ENCODE assay signal across 8 cellular contexts in the genomic region with DNA sequence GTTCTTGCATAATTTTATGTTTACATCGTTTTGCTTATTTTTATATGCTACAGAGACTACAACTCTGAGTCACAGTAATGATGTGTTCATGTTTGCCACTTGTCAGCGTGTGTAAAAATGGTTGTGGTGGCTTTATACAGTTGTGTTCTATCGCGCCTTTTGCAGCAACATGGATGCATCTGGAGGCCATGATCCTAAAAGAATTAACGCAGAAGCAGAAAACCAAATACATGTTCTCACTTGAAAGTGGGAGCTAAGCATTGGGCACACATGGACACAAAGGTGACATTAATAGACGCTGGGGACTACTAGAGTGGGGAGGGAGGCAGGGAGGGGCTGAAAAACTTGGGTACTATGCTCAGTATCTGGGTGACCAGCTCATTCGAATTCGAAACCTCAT. TPM values are rescaled to one million over a fixed set of nuclear protein-coding genes. Genes with fewer than 3 reads are reported as not detected.
DNase-seq lines count a peak whose midpoint lies in the region; ATAC-seq and TF ChIP-seq lines count a peak whose summit lies in the region.

No MANE protein-coding gene starts in this region.

- H3K4me1 ChIP-seq in neural progenitor cell, result peaks cover 4% of the 10 kb centered on the region

- H2AFZ ChIP-seq in neural progenitor cell (replicated peaks), result peak overlapping the region; percentile 72

- peaks cover 20% of the 10 kb centered on the region for H3K79me2 ChIP-seq in neural progenitor cell (ENCODE audit: low read depth)

- no peaks in the 10 kb centered on the region; the same call in 1 of the 2 replicates for H3K27me3 ChIP-seq in H7 (ENCODE audit: control insufficient read depth, insufficient read depth, low read length)
- H3K27me3 ChIP-seq in dorsolateral prefrontal cortex, result peaks cover 0 to 24% (median 0%) of the 10 kb centered on the region in 45 donors
- no peaks in the 10 kb centered on the region for H3K27me3 ChIP-seq in neural progenitor cell

- no peaks in the 10 kb centered on the region for H3K36me3 Mint-ChIP-seq in neural progenitor cell

- H4K20me1 ChIP-seq in neural progenitor cell (ENCODE audit: low read depth), result no peaks in the 10 kb centered on the region

- H3K27me3 Mint-ChIP-seq in neural progenitor cell (ENCODE audit: insufficient read depth, low read depth), result peaks cover 7% of the 10 kb centered on the region

- peak overlapping the region; percentile 91 to 100 (median 97) for H3K27ac ChIP-seq in dorsolateral prefrontal cortex
- peak overlapping the region; percentile 96 for H3K27ac ChIP-seq in neural progenitor cell

- TF ChIP-seq CTCF in dorsolateral prefrontal cortex (IDR thresholded peaks at IDR 0.05 in 54 of 56, conservative IDR thresholded peaks at IDR 0.05 in 2 of 56; ENCODE audit: low read depth in 1 of 56, partially characterized antibody in 56 of 56) (no peak), neural progenitor cell (IDR thresholded peaks at IDR 0.05) (no peak), GM13976 (IDR thresholded peaks at IDR 0.05; ENCODE audit: borderline replicate concordance, control extremely low read depth, extremely low read depth, insufficient read depth, missing control alignments) (no peak)

- peak overlapping the region; percentile 30 for H3K27ac Mint-ChIP-seq in neural progenitor cell

- peak overlapping the region; percentile 100 for H3K4me3 Mint-ChIP-seq in neural progenitor cell

- H3K36me3 ChIP-seq in H7 (replicated peaks; ENCODE audit: control insufficient read depth, insufficient read depth, low read length) (no peaks in the 10 kb centered on the region; the same call in 1 of the 2 replicates), neural progenitor cell (peaks cover 8% of the 10 kb centered on the region)

- no peak for ATAC-seq in HG03280 (IDR thresholded peaks at IDR 0.05; ENCODE audit: unreplicated experiment)

- no peaks in the 10 kb centered on the region for H3K9me3 ChIP-seq in neural progenitor cell (ENCODE audit: low read depth)

- in situ Hi-C loops in GM13976 (cut with MboI; ENCODE audit: low sequenced_read_pairs, unreplicated experiment), result no loop called here

- peak overlapping the region; percentile 86 for H3K4me2 ChIP-seq in neural progenitor cell

- DNase-seq in H7, result no peak
- peak; percentile 14 for DNase-seq in RPMI7951 (ENCODE audit: low read depth)
- no peak for DNase-seq in dorsolateral prefrontal cortex
- DNase-seq in neural progenitor cell (ENCODE audit: low spot score), result no peak
- no peak for DNase-seq in GM03348 (ENCODE audit: low spot score)
- no peak for DNase-seq in GM13976 (ENCODE audit: low spot score)
- DNase-seq in DMS 273 (lab: John Stamatoyannopoulos, UW; ENCODE audit: unreplicated experiment), result no peak

- intact Hi-C loops in dorsolateral prefrontal cortex (cut with DNase I), result loop anchor here (1.0 to 10.0 kb wide), 7 partner anchors 9 to 288 kb away; a partner anchor contains a TSS

- H3K9me3 Mint-ChIP-seq in neural progenitor cell, result no peaks in the 10 kb centered on the region

- H3K4me3 ChIP-seq in H7 (ENCODE audit: insufficient read depth, low read depth, low read length) (peak overlapping the region; percentile 80), dorsolateral prefrontal cortex (peak overlapping the region; percentile 59 to 99 (median 88)), neural progenitor cell (peak overlapping the region; percentile 80)

- H3F3A ChIP-seq in neural progenitor cell (ENCODE audit: low read depth), result peaks cover 11% of the 10 kb centered on the region

- peaks cover 16% of the 10 kb centered on the region for H3K4me1 Mint-ChIP-seq in neural progenitor cell

- H3K9ac ChIP-seq in neural progenitor cell, result peak overlapping the region; percentile 28

RNA-seq across cellular contexts. Expression of a gene that starts 1.0 kb away (rescaled TPM):
- 92.0 and 94.0 TPM in 2 replicates for total RNA-seq in H7 (2014; rRNA removed; shearing (Covaris generic))
- 100 and 108 TPM in 2 replicates for total RNA-seq in RPMI7951 (2014; rRNA removed; shearing (Covaris generic))
- 10 to 100 TPM; 31.0 to 72.0 (median 46.7) TPM for total RNA-seq in dorsolateral prefrontal cortex
- total RNA-seq in neural progenitor cell (ENCODE audit: low replicate concordance), result 55.7 and 57.2 TPM in 2 replicates

RNA-seq across cellular contexts. Expression of a gene that starts 9.7 kb away (rescaled TPM):
- total RNA-seq in H7 (2014; rRNA removed; shearing (Covaris generic)), result 17.0 and 24.7 TPM in 2 replicates
- total RNA-seq in RPMI7951 (2014; rRNA removed; shearing (Covaris generic)), result 42.5 and 50.4 TPM in 2 replicates
- 10 to 100 TPM in 74 of 120 experiments, 1 to 10 TPM in 46; 6.4 to 19.2 (median 10.8) TPM for total RNA-seq in dorsolateral prefrontal cortex
- 29.5 and 45.8 TPM in 2 replicates for total RNA-seq in neural progenitor cell (ENCODE audit: low replicate concordance)

RNA-seq across cellular contexts. Expression of a gene that starts 39.6 kb away (rescaled TPM):
- total RNA-seq in H7 (2014; rRNA removed; shearing (Covaris generic)), result 26.4 and 27.0 TPM in 2 replicates
- 28.7 and 29.7 TPM in 2 replicates for total RNA-seq in RPMI7951 (2014; rRNA removed; shearing (Covaris generic))
- 10 to 100 TPM in 118 of 120 experiments, 1 to 10 TPM in 2; 6.7 to 24.6 (median 16.5) TPM for total RNA-seq in dorsolateral prefrontal cortex
- 20.9 and 28.5 TPM in 2 replicates for total RNA-seq in neural progenitor cell (ENCODE audit: low replicate concordance)

RNA-seq across cellular contexts. Expression of a gene that starts 39.9 kb away (rescaled TPM):
- 1.7 and 2.8 TPM in 2 replicates for total RNA-seq in H7 (2014; rRNA removed; shearing (Covaris generic))
- total RNA-seq in RPMI7951 (2014; rRNA removed; shearing (Covaris generic)), result 2.1 and 3.2 TPM in 2 replicates
- total RNA-seq in dorsolateral prefrontal cortex, result 10 to 100 TPM in 45 of 120 experiments, 1 to 10 TPM in 75; 5.0 to 14.4 (median 9.3) TPM
- 5.3 and 8.3 TPM in 2 replicates for total RNA-seq in neural progenitor cell (ENCODE audit: low replicate concordance)
